1 cellular context compared by ENCODE assay signal in the genomic region with DNA sequence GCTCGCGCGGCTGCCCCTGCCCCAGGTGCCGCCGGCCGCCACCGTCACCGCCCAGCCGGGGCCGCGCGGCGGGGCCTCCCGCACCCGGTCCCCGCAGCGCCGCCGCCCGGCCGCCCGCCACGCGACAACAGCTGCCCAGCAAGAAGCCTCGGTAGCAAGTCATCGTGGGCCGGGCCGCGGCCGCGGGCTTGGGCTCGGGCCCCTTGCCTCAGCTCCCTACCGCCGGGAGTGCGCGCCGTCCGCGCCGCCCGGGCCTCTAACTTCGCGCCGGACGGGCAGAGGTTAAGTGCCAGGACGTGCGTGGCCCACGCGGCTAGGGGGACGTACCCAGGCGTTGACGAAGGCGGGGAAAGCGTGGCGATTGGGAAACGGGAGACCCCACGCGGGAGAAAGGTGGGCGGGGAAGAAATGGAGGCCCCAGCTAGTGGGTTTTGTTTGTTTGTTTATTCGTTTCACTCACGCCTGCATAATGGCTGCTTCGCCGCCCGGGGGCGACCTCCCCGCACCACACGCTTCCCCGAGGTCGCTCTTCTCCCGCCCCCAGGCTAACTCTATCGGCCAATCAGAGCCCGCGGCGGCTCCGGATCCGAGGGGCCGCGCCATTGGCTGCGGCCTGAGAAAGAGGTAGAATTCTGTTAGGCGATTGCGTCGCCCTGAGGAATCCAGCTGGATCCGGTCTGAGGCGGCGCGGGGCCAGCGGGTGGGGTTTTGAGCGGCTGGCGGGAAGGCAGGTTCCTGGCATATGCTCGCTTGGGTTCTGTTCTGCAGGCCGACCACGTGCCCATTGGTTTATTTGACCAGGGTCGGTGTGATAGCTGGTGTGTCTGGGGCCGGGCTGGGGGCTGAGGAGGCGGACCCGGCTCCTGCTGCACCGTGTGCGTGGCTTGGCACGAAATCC.
A peak's percentile ranks its signal among the peaks of the same experiment; 100 is the strongest.
TF ChIP-seq lines count a peak whose summit lies in the region.

A gene with protein sequence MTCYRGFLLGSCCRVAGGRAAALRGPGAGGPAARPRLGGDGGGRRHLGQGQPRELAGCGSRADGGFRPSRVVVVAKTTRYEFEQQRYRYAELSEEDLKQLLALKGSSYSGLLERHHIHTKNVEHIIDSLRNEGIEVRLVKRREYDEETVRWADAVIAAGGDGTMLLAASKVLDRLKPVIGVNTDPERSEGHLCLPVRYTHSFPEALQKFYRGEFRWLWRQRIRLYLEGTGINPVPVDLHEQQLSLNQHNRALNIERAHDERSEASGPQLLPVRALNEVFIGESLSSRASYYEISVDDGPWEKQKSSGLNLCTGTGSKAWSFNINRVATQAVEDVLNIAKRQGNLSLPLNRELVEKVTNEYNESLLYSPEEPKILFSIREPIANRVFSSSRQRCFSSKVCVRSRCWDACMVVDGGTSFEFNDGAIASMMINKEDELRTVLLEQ (minus strand): TSS at position 290 of the 898 bp plus-strand sequence. CDS start 127 bp downstream, at position 163.

TF ChIP-seq in HepG2, 621 proteins besides CTCF, POLR2A, EP300 and RAD21 (continued from another document and continues in another):
- TF ChIP-seq, protein P1, sequence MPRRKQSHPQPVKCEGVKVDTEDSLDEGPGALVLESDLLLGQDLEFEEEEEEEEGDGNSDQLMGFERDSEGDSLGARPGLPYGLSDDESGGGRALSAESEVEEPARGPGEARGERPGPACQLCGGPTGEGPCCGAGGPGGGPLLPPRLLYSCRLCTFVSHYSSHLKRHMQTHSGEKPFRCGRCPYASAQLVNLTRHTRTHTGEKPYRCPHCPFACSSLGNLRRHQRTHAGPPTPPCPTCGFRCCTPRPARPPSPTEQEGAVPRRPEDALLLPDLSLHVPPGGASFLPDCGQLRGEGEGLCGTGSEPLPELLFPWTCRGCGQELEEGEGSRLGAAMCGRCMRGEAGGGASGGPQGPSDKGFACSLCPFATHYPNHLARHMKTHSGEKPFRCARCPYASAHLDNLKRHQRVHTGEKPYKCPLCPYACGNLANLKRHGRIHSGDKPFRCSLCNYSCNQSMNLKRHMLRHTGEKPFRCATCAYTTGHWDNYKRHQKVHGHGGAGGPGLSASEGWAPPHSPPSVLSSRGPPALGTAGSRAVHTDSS (CRISPR knock-in tag; conservative IDR thresholded peaks at IDR 0.05), result no peak
- TF ChIP-seq CAMTA2 (CRISPR knock-in tag; IDR thresholded peaks at IDR 0.05; ENCODE audit: borderline replicate concordance), result 0 out of 2 replicates have a peak, but pooled peaks have one; percentile 40
- no peak for TF ChIP-seq ATF1 (CRISPR knock-in tag; IDR thresholded peaks at IDR 0.05)
- TF ChIP-seq ZNF382 (CRISPR knock-in tag; IDR thresholded peaks at IDR 0.05; ENCODE audit: borderline replicate concordance), result no peak
- TF ChIP-seq, protein P2, sequence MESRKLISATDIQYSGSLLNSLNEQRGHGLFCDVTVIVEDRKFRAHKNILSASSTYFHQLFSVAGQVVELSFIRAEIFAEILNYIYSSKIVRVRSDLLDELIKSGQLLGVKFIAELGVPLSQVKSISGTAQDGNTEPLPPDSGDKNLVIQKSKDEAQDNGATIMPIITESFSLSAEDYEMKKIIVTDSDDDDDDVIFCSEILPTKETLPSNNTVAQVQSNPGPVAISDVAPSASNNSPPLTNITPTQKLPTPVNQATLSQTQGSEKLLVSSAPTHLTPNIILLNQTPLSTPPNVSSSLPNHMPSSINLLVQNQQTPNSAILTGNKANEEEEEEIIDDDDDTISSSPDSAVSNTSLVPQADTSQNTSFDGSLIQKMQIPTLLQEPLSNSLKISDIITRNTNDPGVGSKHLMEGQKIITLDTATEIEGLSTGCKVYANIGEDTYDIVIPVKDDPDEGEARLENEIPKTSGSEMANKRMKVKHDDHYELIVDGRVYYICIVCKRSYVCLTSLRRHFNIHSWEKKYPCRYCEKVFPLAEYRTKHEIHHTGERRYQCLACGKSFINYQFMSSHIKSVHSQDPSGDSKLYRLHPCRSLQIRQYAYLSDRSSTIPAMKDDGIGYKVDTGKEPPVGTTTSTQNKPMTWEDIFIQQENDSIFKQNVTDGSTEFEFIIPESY (CRISPR knock-in tag; IDR thresholded peaks at IDR 0.05), result no peak
- TF ChIP-seq ZNF235 (CRISPR knock-in tag; IDR thresholded peaks at IDR 0.05; ENCODE audit: borderline replicate concordance), result 0 out of 2 replicates have a peak, but pooled peaks have one; percentile 41
- no peak for TF ChIP-seq POLR2AphosphoS2 (IDR thresholded peaks at IDR 0.05; ENCODE audit: low read depth, low read length)
- peak; percentile 65; the same call in 1 of the 2 replicates for TF ChIP-seq NFIC (IDR thresholded peaks at IDR 0.05; ENCODE audit: low read length)
- TF ChIP-seq, protein P3, sequence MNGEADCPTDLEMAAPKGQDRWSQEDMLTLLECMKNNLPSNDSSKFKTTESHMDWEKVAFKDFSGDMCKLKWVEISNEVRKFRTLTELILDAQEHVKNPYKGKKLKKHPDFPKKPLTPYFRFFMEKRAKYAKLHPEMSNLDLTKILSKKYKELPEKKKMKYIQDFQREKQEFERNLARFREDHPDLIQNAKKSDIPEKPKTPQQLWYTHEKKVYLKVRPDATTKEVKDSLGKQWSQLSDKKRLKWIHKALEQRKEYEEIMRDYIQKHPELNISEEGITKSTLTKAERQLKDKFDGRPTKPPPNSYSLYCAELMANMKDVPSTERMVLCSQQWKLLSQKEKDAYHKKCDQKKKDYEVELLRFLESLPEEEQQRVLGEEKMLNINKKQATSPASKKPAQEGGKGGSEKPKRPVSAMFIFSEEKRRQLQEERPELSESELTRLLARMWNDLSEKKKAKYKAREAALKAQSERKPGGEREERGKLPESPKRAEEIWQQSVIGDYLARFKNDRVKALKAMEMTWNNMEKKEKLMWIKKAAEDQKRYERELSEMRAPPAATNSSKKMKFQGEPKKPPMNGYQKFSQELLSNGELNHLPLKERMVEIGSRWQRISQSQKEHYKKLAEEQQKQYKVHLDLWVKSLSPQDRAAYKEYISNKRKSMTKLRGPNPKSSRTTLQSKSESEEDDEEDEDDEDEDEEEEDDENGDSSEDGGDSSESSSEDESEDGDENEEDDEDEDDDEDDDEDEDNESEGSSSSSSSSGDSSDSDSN (CRISPR knock-in tag; IDR thresholded peaks at IDR 0.05), result peak; percentile 79
- TF ChIP-seq ZNF788 (CRISPR knock-in tag; IDR thresholded peaks at IDR 0.05; ENCODE audit: borderline replicate concordance), result peak; percentile 23; the same call in 1 of the 2 replicates
- TF ChIP-seq FOXK2 (IDR thresholded peaks at IDR 0.05), result no peak
- TF ChIP-seq, protein P4, sequence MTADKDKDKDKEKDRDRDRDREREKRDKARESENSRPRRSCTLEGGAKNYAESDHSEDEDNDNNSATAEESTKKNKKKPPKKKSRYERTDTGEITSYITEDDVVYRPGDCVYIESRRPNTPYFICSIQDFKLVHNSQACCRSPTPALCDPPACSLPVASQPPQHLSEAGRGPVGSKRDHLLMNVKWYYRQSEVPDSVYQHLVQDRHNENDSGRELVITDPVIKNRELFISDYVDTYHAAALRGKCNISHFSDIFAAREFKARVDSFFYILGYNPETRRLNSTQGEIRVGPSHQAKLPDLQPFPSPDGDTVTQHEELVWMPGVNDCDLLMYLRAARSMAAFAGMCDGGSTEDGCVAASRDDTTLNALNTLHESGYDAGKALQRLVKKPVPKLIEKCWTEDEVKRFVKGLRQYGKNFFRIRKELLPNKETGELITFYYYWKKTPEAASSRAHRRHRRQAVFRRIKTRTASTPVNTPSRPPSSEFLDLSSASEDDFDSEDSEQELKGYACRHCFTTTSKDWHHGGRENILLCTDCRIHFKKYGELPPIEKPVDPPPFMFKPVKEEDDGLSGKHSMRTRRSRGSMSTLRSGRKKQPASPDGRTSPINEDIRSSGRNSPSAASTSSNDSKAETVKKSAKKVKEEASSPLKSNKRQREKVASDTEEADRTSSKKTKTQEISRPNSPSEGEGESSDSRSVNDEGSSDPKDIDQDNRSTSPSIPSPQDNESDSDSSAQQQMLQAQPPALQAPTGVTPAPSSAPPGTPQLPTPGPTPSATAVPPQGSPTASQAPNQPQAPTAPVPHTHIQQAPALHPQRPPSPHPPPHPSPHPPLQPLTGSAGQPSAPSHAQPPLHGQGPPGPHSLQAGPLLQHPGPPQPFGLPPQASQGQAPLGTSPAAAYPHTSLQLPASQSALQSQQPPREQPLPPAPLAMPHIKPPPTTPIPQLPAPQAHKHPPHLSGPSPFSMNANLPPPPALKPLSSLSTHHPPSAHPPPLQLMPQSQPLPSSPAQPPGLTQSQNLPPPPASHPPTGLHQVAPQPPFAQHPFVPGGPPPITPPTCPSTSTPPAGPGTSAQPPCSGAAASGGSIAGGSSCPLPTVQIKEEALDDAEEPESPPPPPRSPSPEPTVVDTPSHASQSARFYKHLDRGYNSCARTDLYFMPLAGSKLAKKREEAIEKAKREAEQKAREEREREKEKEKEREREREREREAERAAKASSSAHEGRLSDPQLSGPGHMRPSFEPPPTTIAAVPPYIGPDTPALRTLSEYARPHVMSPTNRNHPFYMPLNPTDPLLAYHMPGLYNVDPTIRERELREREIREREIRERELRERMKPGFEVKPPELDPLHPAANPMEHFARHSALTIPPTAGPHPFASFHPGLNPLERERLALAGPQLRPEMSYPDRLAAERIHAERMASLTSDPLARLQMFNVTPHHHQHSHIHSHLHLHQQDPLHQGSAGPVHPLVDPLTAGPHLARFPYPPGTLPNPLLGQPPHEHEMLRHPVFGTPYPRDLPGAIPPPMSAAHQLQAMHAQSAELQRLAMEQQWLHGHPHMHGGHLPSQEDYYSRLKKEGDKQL (CRISPR knock-in tag; IDR thresholded peaks at IDR 0.05; ENCODE audit: low read depth), result 0 out of 2 replicates have a peak, but pooled peaks have one; percentile 36
- TF ChIP-seq, protein P5, sequence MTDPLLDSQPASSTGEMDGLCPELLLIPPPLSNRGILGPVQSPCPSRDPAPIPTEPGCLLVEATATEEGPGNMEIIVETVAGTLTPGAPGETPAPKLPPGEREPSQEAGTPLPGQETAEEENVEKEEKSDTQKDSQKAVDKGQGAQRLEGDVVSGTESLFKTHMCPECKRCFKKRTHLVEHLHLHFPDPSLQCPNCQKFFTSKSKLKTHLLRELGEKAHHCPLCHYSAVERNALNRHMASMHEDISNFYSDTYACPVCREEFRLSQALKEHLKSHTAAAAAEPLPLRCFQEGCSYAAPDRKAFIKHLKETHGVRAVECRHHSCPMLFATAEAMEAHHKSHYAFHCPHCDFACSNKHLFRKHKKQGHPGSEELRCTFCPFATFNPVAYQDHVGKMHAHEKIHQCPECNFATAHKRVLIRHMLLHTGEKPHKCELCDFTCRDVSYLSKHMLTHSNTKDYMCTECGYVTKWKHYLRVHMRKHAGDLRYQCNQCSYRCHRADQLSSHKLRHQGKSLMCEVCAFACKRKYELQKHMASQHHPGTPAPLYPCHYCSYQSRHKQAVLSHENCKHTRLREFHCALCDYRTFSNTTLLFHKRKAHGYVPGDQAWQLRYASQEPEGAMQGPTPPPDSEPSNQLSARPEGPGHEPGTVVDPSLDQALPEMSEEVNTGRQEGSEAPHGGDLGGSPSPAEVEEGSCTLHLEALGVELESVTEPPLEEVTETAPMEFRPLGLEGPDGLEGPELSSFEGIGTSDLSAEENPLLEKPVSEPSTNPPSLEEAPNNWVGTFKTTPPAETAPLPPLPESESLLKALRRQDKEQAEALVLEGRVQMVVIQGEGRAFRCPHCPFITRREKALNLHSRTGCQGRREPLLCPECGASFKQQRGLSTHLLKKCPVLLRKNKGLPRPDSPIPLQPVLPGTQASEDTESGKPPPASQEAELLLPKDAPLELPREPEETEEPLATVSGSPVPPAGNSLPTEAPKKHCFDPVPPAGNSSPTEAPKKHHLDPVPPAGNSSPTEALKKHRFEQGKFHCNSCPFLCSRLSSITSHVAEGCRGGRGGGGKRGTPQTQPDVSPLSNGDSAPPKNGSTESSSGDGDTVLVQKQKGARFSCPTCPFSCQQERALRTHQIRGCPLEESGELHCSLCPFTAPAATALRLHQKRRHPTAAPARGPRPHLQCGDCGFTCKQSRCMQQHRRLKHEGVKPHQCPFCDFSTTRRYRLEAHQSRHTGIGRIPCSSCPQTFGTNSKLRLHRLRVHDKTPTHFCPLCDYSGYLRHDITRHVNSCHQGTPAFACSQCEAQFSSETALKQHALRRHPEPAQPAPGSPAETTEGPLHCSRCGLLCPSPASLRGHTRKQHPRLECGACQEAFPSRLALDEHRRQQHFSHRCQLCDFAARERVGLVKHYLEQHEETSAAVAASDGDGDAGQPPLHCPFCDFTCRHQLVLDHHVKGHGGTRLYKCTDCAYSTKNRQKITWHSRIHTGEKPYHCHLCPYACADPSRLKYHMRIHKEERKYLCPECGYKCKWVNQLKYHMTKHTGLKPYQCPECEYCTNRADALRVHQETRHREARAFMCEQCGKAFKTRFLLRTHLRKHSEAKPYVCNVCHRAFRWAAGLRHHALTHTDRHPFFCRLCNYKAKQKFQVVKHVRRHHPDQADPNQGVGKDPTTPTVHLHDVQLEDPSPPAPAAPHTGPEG (CRISPR knock-in tag; IDR thresholded peaks at IDR 0.05), result peak; percentile 50; the same call in 1 of the 2 replicates
- TF ChIP-seq, protein P6, sequence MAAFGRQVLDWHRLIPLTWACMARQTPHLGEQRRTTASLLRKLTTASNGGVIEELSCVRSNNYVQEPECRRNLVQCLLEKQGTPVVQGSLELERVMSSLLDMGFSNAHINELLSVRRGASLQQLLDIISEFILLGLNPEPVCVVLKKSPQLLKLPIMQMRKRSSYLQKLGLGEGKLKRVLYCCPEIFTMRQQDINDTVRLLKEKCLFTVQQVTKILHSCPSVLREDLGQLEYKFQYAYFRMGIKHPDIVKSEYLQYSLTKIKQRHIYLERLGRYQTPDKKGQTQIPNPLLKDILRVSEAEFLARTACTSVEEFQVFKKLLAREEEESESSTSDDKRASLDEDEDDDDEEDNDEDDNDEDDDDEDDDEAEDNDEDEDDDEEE (CRISPR knock-in tag; IDR thresholded peaks at IDR 0.05), result peak; percentile 40; the same call in 1 of the 2 replicates
- no peak; the same call in 1 of the 2 replicates for TF ChIP-seq JDP2 (CRISPR knock-in tag; IDR thresholded peaks at IDR 0.05; ENCODE audit: borderline replicate concordance)
- TF ChIP-seq HHEX (CRISPR knock-in tag; IDR thresholded peaks at IDR 0.05), result no peak
- TF ChIP-seq, protein P7, sequence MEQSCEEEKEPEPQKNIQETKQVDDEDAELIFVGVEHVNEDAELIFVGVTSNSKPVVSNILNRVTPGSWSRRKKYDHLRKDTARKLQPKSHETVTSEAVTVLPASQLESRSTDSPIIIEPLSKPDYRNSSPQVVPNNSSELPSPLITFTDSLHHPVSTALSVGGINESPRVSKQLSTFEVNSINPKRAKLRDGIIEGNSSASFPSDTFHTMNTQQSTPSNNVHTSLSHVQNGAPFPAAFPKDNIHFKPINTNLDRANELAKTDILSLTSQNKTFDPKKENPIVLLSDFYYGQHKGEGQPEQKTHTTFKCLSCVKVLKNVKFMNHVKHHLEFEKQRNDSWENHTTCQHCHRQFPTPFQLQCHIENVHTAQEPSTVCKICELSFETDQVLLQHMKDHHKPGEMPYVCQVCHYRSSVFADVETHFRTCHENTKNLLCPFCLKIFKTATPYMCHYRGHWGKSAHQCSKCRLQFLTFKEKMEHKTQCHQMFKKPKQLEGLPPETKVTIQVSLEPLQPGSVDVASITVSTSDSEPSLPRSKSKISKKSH (CRISPR knock-in tag; IDR thresholded peaks at IDR 0.05; ENCODE audit: borderline replicate concordance), result 0 out of 2 replicates have a peak, but pooled peaks have one; percentile 9
- no peak for TF ChIP-seq ATRX (CRISPR knock-in tag; IDR thresholded peaks at IDR 0.05; ENCODE audit: borderline replicate concordance)
